16 cellular contexts compared by ENCODE assay signal in the genomic region with DNA sequence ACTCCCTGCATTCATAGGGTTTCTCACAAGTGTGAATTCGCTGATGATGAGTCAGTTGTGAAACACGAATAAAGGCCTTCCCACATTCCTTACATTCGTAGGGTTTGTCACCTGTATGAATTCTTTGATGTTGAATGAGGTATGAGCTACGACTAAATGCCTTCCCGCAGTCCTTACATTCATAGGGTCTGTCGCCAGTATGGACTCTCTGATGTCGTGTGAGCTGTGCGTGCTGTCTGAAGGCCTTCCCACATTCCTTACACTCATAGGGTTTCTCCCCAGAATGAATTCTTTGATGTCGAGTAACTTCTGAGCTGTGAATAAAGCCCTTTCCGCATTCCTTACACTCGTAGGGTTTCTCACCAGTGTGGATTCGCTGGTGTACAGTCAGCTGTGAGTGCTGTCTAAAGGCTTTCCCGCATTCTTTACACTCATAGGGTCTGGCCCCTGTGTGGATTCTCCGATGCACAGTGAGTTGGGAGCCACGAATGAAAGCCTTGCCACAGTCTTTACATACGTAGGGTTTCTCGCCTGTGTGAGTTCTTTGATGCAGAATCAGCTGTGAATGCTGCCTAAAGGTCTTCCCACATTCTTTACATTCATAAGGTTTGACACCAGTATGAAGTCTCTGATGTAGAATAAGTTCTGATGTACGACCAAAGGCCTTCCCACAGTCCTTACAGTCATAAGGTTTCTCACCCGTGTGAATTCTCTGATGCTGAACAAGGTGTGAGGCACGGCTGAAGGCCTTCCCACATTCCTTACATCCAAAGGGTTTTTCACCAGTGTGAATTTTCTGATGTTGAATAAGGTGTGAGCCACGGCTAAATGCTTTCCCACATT. TPM values are rescaled to one million over a fixed set of nuclear protein-coding genes. Genes with fewer than 3 reads are reported as not detected.
DNase-seq lines count a peak whose midpoint lies in the region; ATAC-seq, FAIRE-seq and TF ChIP-seq lines count a peak whose summit lies in the region.
"Had no signal": no experiment of that assay in that cellular context is flagged by ENCODE, and none has a peak within 500 bp of the region (broad histone marks: within the 10 kb centered on the region; RNA-seq: fewer than 3 reads in every experiment).

No MANE protein-coding gene starts in this region.

- H2AFZ ChIP-seq in GM12878 (ENCODE audit: control insufficient read depth, low read depth, low read length): no peak overlapping the region

- H3K79me2 ChIP-seq in GM12878 (ENCODE audit: control insufficient read depth, insufficient read depth, low read length): no peaks in the 10 kb centered on the region

- H3K9ac ChIP-seq in HUES64 (ENCODE audit: low read depth, low read length): peak overlapping the region; percentile 54; the same call in 1 of the 2 replicates
- no peak overlapping the region for H3K9ac ChIP-seq in GM12878 (ENCODE audit: control insufficient read depth, insufficient read depth, low read length)

- H3K9me3 ChIP-seq in HUES64 (ENCODE audit: insufficient read depth, low read depth, low read length) (no peaks in the 10 kb centered on the region), GM12878 (replicated peaks; ENCODE audit: control insufficient read depth, insufficient read depth, low read length) (no peaks in the 10 kb centered on the region), right cardiac atrium (ENCODE audit: control insufficient read depth, low read length) (no peaks in the 10 kb centered on the region)
- H3K9me3 ChIP-seq: colonic mucosa, testis had no signal

- ATAC-seq in GM12878 (no peak), right cardiac atrium (peak; percentile 34 to 47), HG03095 (IDR thresholded peaks at IDR 0.05; ENCODE audit: unreplicated experiment) (no peak)

- SMC1A ChIA-PET in GM12878 (lab: Charles Lee; ENCODE audit: uncharacterized antibody, unreplicated experiment): no interaction called here

- FAIRE-seq in GM12878 (lab: Jason Lieb, UNC): no peak

- TF ChIP-seq CTCF in GM12878 (IDR thresholded peaks at IDR 0.05 in 2 of 3, conservative IDR thresholded peaks at IDR 0.05 in 1 of 3; ENCODE audit: control insufficient read depth in 2 of 3, extremely low read depth in 1 of 3, insufficient read depth in 1 of 3, low read depth in 3 of 3, low read length in 3 of 3) (no peak), retinal pigment epithelial cell (conservative IDR thresholded peaks at IDR 0.05; ENCODE audit: low read depth, low read length) (no peak), GM13976 (IDR thresholded peaks at IDR 0.05; ENCODE audit: borderline replicate concordance, control extremely low read depth, extremely low read depth, insufficient read depth, missing control alignments) (no peak)

- H3K27ac ChIP-seq in HUES64 (ENCODE audit: low read depth, low read length) (peak overlapping the region; percentile 73), GM12878 (ENCODE audit: control insufficient read depth, insufficient read depth) (no peak overlapping the region), right cardiac atrium (ENCODE audit: low read length) (peak overlapping the region; percentile 48)
- H3K27ac ChIP-seq: colonic mucosa, testis had no signal

- POLR2A ChIA-PET in GM12878 (lab: Charles Lee): no interaction called here

- CTCF ChIA-PET in GM12878 (lab: Yijun Ruan, JAX): no interaction called here

- no TSS peak for BruUV-seq in GM12878 (replicated peaks; lab: Mats Ljungman, UMichigan)

- H3K4me2 ChIP-seq in GM12878 (ENCODE audit: control insufficient read depth, insufficient read depth): no peak overlapping the region

- intact Hi-C loops in GM12878 (cut with micrococcal nuclease; ENCODE audit: unreplicated experiment) (no loop called here), right cardiac atrium (cut with DNase I) (no loop called here)

- in situ Hi-C loops in GM12878 (cut with MboI) (no loop called here), GM13976 (cut with MboI; ENCODE audit: low sequenced_read_pairs, unreplicated experiment) (no loop called here)

- H3K36me3 ChIP-seq in HUES64 (ENCODE audit: insufficient read depth, low read length) (peaks cover 5% of the 10 kb centered on the region; the same call in 1 of the 2 replicates), GM12878 (ENCODE audit: control insufficient read depth in 2 of 2, insufficient read depth in 2 of 2, low read length in 1 of 2) (peaks cover 0 to 3% of the 10 kb centered on the region in 2 experiments; a peak in 1 of 4 replicates)
- H3K36me3 ChIP-seq: colonic mucosa had no signal

- peaks cover 14% of the 10 kb centered on the region; the same call in 1 of the 2 replicates for H3K4me1 ChIP-seq in HUES64 (ENCODE audit: insufficient read depth, low read length)
- no peaks in the 10 kb centered on the region for H3K4me1 ChIP-seq in GM12878 (ENCODE audit: control insufficient read depth, insufficient read depth, low read length)
- no peaks in the 10 kb centered on the region for H3K4me1 ChIP-seq in right cardiac atrium (ENCODE audit: control insufficient read depth, insufficient read depth, low read length)
- H3K4me1 ChIP-seq: colonic mucosa, testis had no signal

- no peaks in the 10 kb centered on the region for H4K20me1 ChIP-seq in GM12878 (ENCODE audit: control insufficient read depth, insufficient read depth)

- no peak for TF ChIP-seq POLR2A in GM12878 (IDR thresholded peaks at IDR 0.05; ENCODE audit: low read depth, low read length)

- DNase-seq in GM12878 (ENCODE audit: low read depth, low spot score) (no peak), right cardiac atrium (no peak), retinal pigment epithelial cell (ENCODE audit: low read depth) (peak; percentile 93), T-helper 2 cell (no peak), NCI-H345 treated with DMSO at 0.1 percent for 48 hours (lab: John Stamatoyannopoulos, UW; ENCODE audit: unreplicated experiment) (no peak), GM13976 (ENCODE audit: low spot score) (no peak)
- DNase-seq: CD4-positive, CD25-positive, alpha-beta regulatory T cell; colonic mucosa; foreskin melanocyte; NCI-H345; RPMI8226; stimulated activated CD4-positive, alpha-beta T cell treated with anti-CD3 and anti-CD28 coated beads, Interleukin-12 subunit alpha, Interleukin-12 subunit beta, amount 100 ng/mL, for 4 hours; testis had no signal

- H3K27me3 ChIP-seq in HUES64 (ENCODE audit: insufficient read depth, low read length): no peaks in the 10 kb centered on the region
- H3K27me3 ChIP-seq in GM12878 (replicated peaks in 1 of 2; ENCODE audit: control insufficient read depth in 2 of 2, insufficient read depth in 2 of 2, low read length in 1 of 2): no peaks in the 10 kb centered on the region
- no peaks in the 10 kb centered on the region for H3K27me3 ChIP-seq in right cardiac atrium (ENCODE audit: control insufficient read depth, insufficient read depth)
- H3K27me3 ChIP-seq: colonic mucosa, testis had no signal

- 70% methylated on average over 21 of the region's 21 CpGs for WGBS in HUES64
- WGBS in GM12878 (ENCODE audit: insufficient coverage, insufficient replicate concordance, low lambda C conversion rate, missing lambda C conversion rate): 93% methylated on average over 21 of the region's 21 CpGs
- 72% methylated on average over 21 of the region's 21 CpGs for WGBS in right cardiac atrium

- RAD21 ChIA-PET in GM12878 (lab: Charles Lee; ENCODE audit: unreplicated experiment): no interaction called here

- H3K4me3 ChIP-seq in HUES64 (ENCODE audit: low read length): no peak overlapping the region
- no peak overlapping the region for H3K4me3 ChIP-seq in GM12878
- H3K4me3 ChIP-seq in right cardiac atrium (ENCODE audit: low read length): no peak overlapping the region
- no peak overlapping the region for H3K4me3 ChIP-seq in retinal pigment epithelial cell (ENCODE audit: low read length)
- H3K4me3 ChIP-seq: colonic mucosa, testis had no signal

- TF ChIP-seq RAD21 in GM12878 (IDR thresholded peaks at IDR 0.05; ENCODE audit: insufficient read depth, low read depth, low read length): no peak

- TF ChIP-seq EP300 in GM12878 (IDR thresholded peaks at IDR 0.05; ENCODE audit: borderline replicate concordance in 1 of 2, control insufficient read depth in 1 of 2, low read depth in 2 of 2, low read length in 2 of 2): no peak

RNA-seq across cellular contexts. Expression of a gene that starts 30.6 kb away (rescaled TPM):
- polyA plus RNA-seq in HUES64 (2013, experiment 1 of 2): not detected
- polyA plus RNA-seq in HUES64 (2013, experiment 2 of 2): not detected
- not detected in 2 replicates for total RNA-seq in GM12878 (2013; cell fraction: nucleolus; rRNA removed)
- total RNA-seq in GM12878 (2014; rRNA removed) (not detected in 2 replicates), GM12878 (2014; rRNA removed; fragmentation: Illumina TruSeq; extraction: Trizol) (not detected in 2 replicates), GM12878 (2021) (not detected in 2 replicates), right cardiac atrium (1,000 to 10,000 TPM; 1,675 to 2,458 (median 2,091) TPM)
- not detected for polyA plus RNA-seq in GM12878 (2011; ENCODE audit: low read depth)
- polyA plus RNA-seq in GM12878 (2011; rRNA removed) (not detected in 2 replicates), GM12878 (2014; fragmentation: Illumina TruSeq; extraction: Trizol) (not detected in 2 replicates), GM12878 (2014; fragmentation: Nextera tagmentation; extraction: Ambion mirVana) (not detected), GM12878 (2014; rRNA removed) (not detected in 2 replicates), GM12878 (2016; fragmentation: Nextera tagmentation; extraction: Ambion mirVana) (not detected), right cardiac atrium (1,566 TPM)
- not detected in 2 replicates for polyA plus RNA-seq in GM12878 (2011; cell fraction: cytosol; rRNA removed)
- not detected in 2 replicates for polyA plus RNA-seq in GM12878 (2011; cell fraction: nucleus; rRNA removed)
- not detected in 2 replicates for polyA plus RNA-seq in GM12878 (2012)
- polyA minus RNA-seq in GM12878 (2011; rRNA and poly(A)+ RNA removed): not detected in 2 replicates
- not detected in 2 replicates for polyA minus RNA-seq in GM12878 (2011; cell fraction: cytosol; rRNA and poly(A)+ RNA removed)
- not detected in 2 replicates for polyA minus RNA-seq in GM12878 (2011; cell fraction: nucleus; rRNA and poly(A)+ RNA removed)
- total RNA-seq: activated CD8-positive, alpha-beta memory T cell treated with anti-CD3 and anti-CD28 coated beads for 36 hours; CD4-positive, CD25-positive, alpha-beta regulatory T cell had no signal
- polyA plus RNA-seq: CD4-positive, CD25-positive, alpha-beta regulatory T cell had no signal

RNA-seq across cellular contexts. Expression of a gene that starts 31.6 kb away (rescaled TPM):
- 3.2 TPM for polyA plus RNA-seq in HUES64 (2013, experiment 1 of 2)
- 3.6 TPM for polyA plus RNA-seq in HUES64 (2013, experiment 2 of 2)
- 6.9 and 7.9 TPM in 2 replicates for total RNA-seq in GM12878 (2013; cell fraction: nucleolus; rRNA removed)
- 1.7 and 1.8 TPM in 2 replicates for total RNA-seq in GM12878 (2014; rRNA removed)
- 2.0 and 2.2 TPM in 2 replicates for total RNA-seq in GM12878 (2014; rRNA removed; fragmentation: Illumina TruSeq; extraction: Trizol)
- 1.7 and 1.9 TPM in 2 replicates for total RNA-seq in GM12878 (2021)
- polyA plus RNA-seq in GM12878 (2011; ENCODE audit: low read depth): 0.80 TPM
- 2.2 and 2.5 TPM in 2 replicates for polyA plus RNA-seq in GM12878 (2011; rRNA removed)
- 1.2 and 1.4 TPM in 2 replicates for polyA plus RNA-seq in GM12878 (2011; cell fraction: cytosol; rRNA removed)
- 1.6 and 2.2 TPM in 2 replicates for polyA plus RNA-seq in GM12878 (2011; cell fraction: nucleus; rRNA removed)
- polyA plus RNA-seq in GM12878 (2012): 1.3 and 1.6 TPM in 2 replicates
- 1.9 and 2.0 TPM in 2 replicates for polyA plus RNA-seq in GM12878 (2014; fragmentation: Illumina TruSeq; extraction: Trizol)
- polyA plus RNA-seq in GM12878 (2014; fragmentation: Nextera tagmentation; extraction: Ambion mirVana): 1 to 10 TPM in 1 of 2 experiments, under 1 TPM in 1; 0.72 to 1.8 TPM
- polyA plus RNA-seq in GM12878 (2014; rRNA removed): 0.86 and 0.93 TPM in 2 replicates
- 1 to 10 TPM; 1.4 to 2.0 TPM for polyA plus RNA-seq in GM12878 (2016; fragmentation: Nextera tagmentation; extraction: Ambion mirVana)
- polyA minus RNA-seq in GM12878 (2011; rRNA and poly(A)+ RNA removed): 2.7 and 3.9 TPM in 2 replicates
- 1.3 and 1.6 TPM in 2 replicates for polyA minus RNA-seq in GM12878 (2011; cell fraction: cytosol; rRNA and poly(A)+ RNA removed)
- polyA minus RNA-seq in GM12878 (2011; cell fraction: nucleus; rRNA and poly(A)+ RNA removed): 0.73 and 1.1 TPM in 2 replicates
- total RNA-seq in right cardiac atrium: 1 to 10 TPM; 4.0 to 5.0 (median 4.9) TPM
- 3.2 TPM for polyA plus RNA-seq in right cardiac atrium

RNA-seq across cellular contexts. Expression of a gene that starts 32.1 kb away (rescaled TPM):
- 106 TPM for polyA plus RNA-seq in HUES64 (2013, experiment 1 of 2)
- polyA plus RNA-seq in HUES64 (2013, experiment 2 of 2): 108 TPM
- 139 and 151 TPM in 2 replicates for total RNA-seq in GM12878 (2013; cell fraction: nucleolus; rRNA removed)
- total RNA-seq in GM12878 (2014; rRNA removed) (63.5 and 73.6 TPM in 2 replicates), GM12878 (2014; rRNA removed; fragmentation: Illumina TruSeq; extraction: Trizol) (110 and 112 TPM in 2 replicates), GM12878 (2021) (60.4 and 61.0 TPM in 2 replicates), right cardiac atrium (10 to 100 TPM; 33.5 to 45.8 (median 38.8) TPM)
- 29.4 TPM for polyA plus RNA-seq in GM12878 (2011; ENCODE audit: low read depth)
- polyA plus RNA-seq in GM12878 (2011; rRNA removed) (80.3 and 128 TPM in 2 replicates), GM12878 (2014; fragmentation: Illumina TruSeq; extraction: Trizol) (115 and 152 TPM in 2 replicates), GM12878 (2014; fragmentation: Nextera tagmentation; extraction: Ambion mirVana) (10 to 100 TPM; 20.0 to 37.8 TPM), GM12878 (2014; rRNA removed) (47.8 and 52.6 TPM in 2 replicates), GM12878 (2016; fragmentation: Nextera tagmentation; extraction: Ambion mirVana) (10 to 100 TPM; 79.0 to 83.0 TPM), right cardiac atrium (18.8 TPM)
- 30.1 and 41.4 TPM in 2 replicates for polyA plus RNA-seq in GM12878 (2011; cell fraction: cytosol; rRNA removed)
- polyA plus RNA-seq in GM12878 (2011; cell fraction: nucleus; rRNA removed): 23.7 and 24.9 TPM in 2 replicates
- 32.6 and 56.3 TPM in 2 replicates for polyA plus RNA-seq in GM12878 (2012)
- 49.5 and 65.4 TPM in 2 replicates for polyA minus RNA-seq in GM12878 (2011; rRNA and poly(A)+ RNA removed)
- polyA minus RNA-seq in GM12878 (2011; cell fraction: cytosol; rRNA and poly(A)+ RNA removed): 29.0 and 29.9 TPM in 2 replicates
- polyA minus RNA-seq in GM12878 (2011; cell fraction: nucleus; rRNA and poly(A)+ RNA removed): 15.4 and 21.0 TPM in 2 replicates

RNA-seq across cellular contexts. Expression of a gene that starts 43.0 kb away (rescaled TPM):
- 376 TPM for polyA plus RNA-seq in HUES64 (2013, experiment 1 of 2)
- 356 TPM for polyA plus RNA-seq in HUES64 (2013, experiment 2 of 2)
- 53.2 and 61.2 TPM in 2 replicates for total RNA-seq in GM12878 (2013; cell fraction: nucleolus; rRNA removed)
- total RNA-seq in GM12878 (2014; rRNA removed) (232 and 266 TPM in 2 replicates), GM12878 (2014; rRNA removed; fragmentation: Illumina TruSeq; extraction: Trizol) (210 and 223 TPM in 2 replicates), GM12878 (2021) (430 and 441 TPM in 2 replicates), right cardiac atrium (100 to 1,000 TPM; 542 to 668 (median 632) TPM)
- polyA plus RNA-seq in GM12878 (2011; ENCODE audit: low read depth): 195 TPM
- polyA plus RNA-seq in GM12878 (2011; rRNA removed) (251 and 562 TPM in 2 replicates), GM12878 (2014; fragmentation: Illumina TruSeq; extraction: Trizol) (366 and 491 TPM in 2 replicates), GM12878 (2014; fragmentation: Nextera tagmentation; extraction: Ambion mirVana) (100 to 1,000 TPM in 1 of 2 experiments, 10 to 100 TPM in 1; 96.9 to 207 TPM), GM12878 (2014; rRNA removed) (355 and 464 TPM in 2 replicates), GM12878 (2016; fragmentation: Nextera tagmentation; extraction: Ambion mirVana) (100 to 1,000 TPM; 124 to 141 TPM), right cardiac atrium (726 TPM)
- polyA plus RNA-seq in GM12878 (2011; cell fraction: cytosol; rRNA removed): 296 and 342 TPM in 2 replicates
- polyA plus RNA-seq in GM12878 (2011; cell fraction: nucleus; rRNA removed): 181 and 231 TPM in 2 replicates
- 375 and 446 TPM in 2 replicates for polyA plus RNA-seq in GM12878 (2012)
- 315 and 507 TPM in 2 replicates for polyA minus RNA-seq in GM12878 (2011; rRNA and poly(A)+ RNA removed)
- 177 and 196 TPM in 2 replicates for polyA minus RNA-seq in GM12878 (2011; cell fraction: cytosol; rRNA and poly(A)+ RNA removed)
- 33.4 and 51.8 TPM in 2 replicates for polyA minus RNA-seq in GM12878 (2011; cell fraction: nucleus; rRNA and poly(A)+ RNA removed)

Comparison
In these comparisons a context has a peak if more than half of its experiments do, and no peak if none do; other contexts are left out.
1. ATAC-seq: peak in right cardiac atrium (2 of 2); none in GM12878 (single experiment) and HG03095 (single experiment).
2. RNA of a gene that starts 30.6 kb away (total RNA-seq): 1,675 to 2,458 TPM in right cardiac atrium; not detected in GM12878; every median in the first group is over 1,000 times any median in the second.